8 cellular contexts compared by ENCODE assay signal in the genomic region with DNA sequence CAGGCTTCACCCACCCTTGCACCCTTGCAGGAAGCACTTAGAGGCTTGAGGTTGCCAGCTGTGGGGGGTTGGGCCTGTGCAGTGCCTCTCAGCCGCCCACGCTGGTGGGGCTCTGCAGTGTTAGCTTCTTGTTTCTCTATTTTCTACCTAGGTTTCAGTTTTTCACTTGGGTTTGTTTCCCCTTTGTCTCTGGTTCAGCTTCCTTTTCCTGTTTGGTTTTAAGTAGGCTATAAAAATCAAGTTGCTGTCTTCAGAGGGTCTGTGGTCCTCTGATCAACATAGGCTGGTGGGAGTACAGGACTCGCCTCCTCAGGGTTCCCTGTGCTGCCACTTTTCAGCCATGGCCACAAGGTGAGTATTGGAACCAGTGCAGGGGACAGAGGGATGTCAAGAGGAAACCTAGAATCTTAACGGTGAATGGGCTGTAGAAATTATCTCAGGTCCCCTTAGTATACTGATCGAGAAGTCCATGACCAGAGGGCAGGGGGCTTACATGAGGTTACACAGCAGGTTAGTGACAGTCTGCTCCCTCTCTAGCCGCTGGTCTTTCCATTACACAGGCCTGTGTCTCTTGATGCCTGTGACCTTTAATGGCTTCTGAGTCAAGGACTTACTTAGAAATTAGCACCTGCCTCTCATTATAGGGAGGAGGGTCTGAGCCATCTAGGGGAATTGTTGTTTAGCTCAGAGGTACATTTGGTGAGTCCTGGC. TPM values are rescaled to one million over a fixed set of nuclear protein-coding genes. Genes with fewer than 3 reads are reported as not detected.
DNase-seq lines count a peak whose midpoint lies in the region; ATAC-seq and TF ChIP-seq lines count a peak whose summit lies in the region.

TSS of gene EVL (plus strand) at position 262 of the 711 bp plus-strand sequence. CDS start at position 341, 79 bp downstream.

- H3K27me3 ChIP-seq in DOHH2 (ENCODE audit: control insufficient read depth, low read length) (no peaks in the 10 kb centered on the region), MG63 (no peaks in the 10 kb centered on the region), foreskin keratinocyte (no peaks in the 10 kb centered on the region), sigmoid colon (no peaks in the 10 kb centered on the region)

- H3K27ac Mint-ChIP-seq in activated CD8-positive, alpha-beta memory T cell treated with anti-CD3 and anti-CD28 coated beads, Interleukin-2, amount 10 ng/mL, durations not matched to agents 7 days and 5 days, result peak within 1 kb of the TSS; percentile 99

- H3K27ac ChIP-seq in DOHH2 (ENCODE audit: low read depth, low read length) (peak within 1 kb of the TSS; percentile 88), foreskin keratinocyte (no peak within 1 kb of the TSS), sigmoid colon (peak within 1 kb of the TSS in 3 of 4 donors; percentile 5 to 38 (median 26))

- no peaks in the 10 kb centered on the region for H3K9me3 ChIP-seq in DOHH2 (ENCODE audit: control insufficient read depth, insufficient read depth, low read length)
- no peaks in the 10 kb centered on the region for H3K9me3 ChIP-seq in MG63
- no peaks in the 10 kb centered on the region for H3K9me3 ChIP-seq in sigmoid colon

- peaks cover 7% of the 10 kb centered on the region; the same call in 1 of the 2 replicates for H3F3A ChIP-seq in DOHH2 (ENCODE audit: control insufficient read depth, insufficient read depth)

- H3K4me3 Mint-ChIP-seq in activated CD8-positive, alpha-beta memory T cell treated with anti-CD3 and anti-CD28 coated beads, Interleukin-2, amount 10 ng/mL, durations not matched to agents 7 days and 5 days, result peak within 1 kb of the TSS; percentile 97

- CTCF ChIA-PET in activated CD8-positive, alpha-beta memory T cell treated with anti-CD3 and anti-CD28 coated beads, Interleukin-2, amount 10 ng/mL, durations not matched to agents 7 days and 5 days (lab: Charles Lee), result interaction anchor here (1.0 to 25.9 kb wide), 8 partner anchors 4 to 581 kb away, joined by 3 to 607 read pairs (median 14); partner anchors contain the start of gene EVL

- DNase-seq in MG63 (no peak), foreskin keratinocyte (no peak), sigmoid colon (no peak), NCI-H2196 (lab: John Stamatoyannopoulos, UW; ENCODE audit: unreplicated experiment) (no peak), NCI-H1436 treated with DMSO at 0.1 percent for 48 hours (lab: John Stamatoyannopoulos, UW) (no peak)
- DNase-seq in activated CD8-positive, alpha-beta memory T cell treated with anti-CD3 and anti-CD28 coated beads, Interleukin-2, amount 10 ng/mL, durations not matched to agents 7 days and 5 days, result peak; percentile 93

- H3K4me2 ChIP-seq in DOHH2 (ENCODE audit: low read length), result peak within 1 kb of the TSS; percentile 92

- peaks cover 55% of the 10 kb centered on the region for H3K4me1 Mint-ChIP-seq in activated CD8-positive, alpha-beta memory T cell treated with anti-CD3 and anti-CD28 coated beads, Interleukin-2, amount 10 ng/mL, durations not matched to agents 7 days and 5 days

- peaks cover 43% of the 10 kb centered on the region for H3K36me3 Mint-ChIP-seq in activated CD8-positive, alpha-beta memory T cell treated with anti-CD3 and anti-CD28 coated beads, Interleukin-2, amount 10 ng/mL, durations not matched to agents 7 days and 5 days

- H3K9me2 ChIP-seq in DOHH2 (replicated peaks; ENCODE audit: control insufficient read depth, low read length), result no peaks in the 10 kb centered on the region

- peaks cover 21% of the 10 kb centered on the region for H3K79me2 ChIP-seq in DOHH2 (ENCODE audit: control insufficient read depth, low read length)

- H3K27me3 Mint-ChIP-seq in activated CD8-positive, alpha-beta memory T cell treated with anti-CD3 and anti-CD28 coated beads, Interleukin-2, amount 10 ng/mL, durations not matched to agents 7 days and 5 days, result no peaks in the 10 kb centered on the region

- no peak for TF ChIP-seq EP300 in sigmoid colon (IDR thresholded peaks at IDR 0.05)

- whole genome bisulfite sequencing in sigmoid colon, 2 donors, result 53 to 84% methylated on average over 6 of the region's 6 CpGs

- H3K4me3 ChIP-seq in DOHH2 (ENCODE audit: low read length) (peak within 1 kb of the TSS; percentile 70), MG63 (no peak within 1 kb of the TSS), sigmoid colon (peak within 1 kb of the TSS in 1 of 4 donors; percentile 12)

- TF ChIP-seq POLR2A in sigmoid colon (IDR thresholded peaks at IDR 0.05), result no peak

- peaks cover 15% of the 10 kb centered on the region; the same call in 1 of the 2 replicates for H3K36me3 ChIP-seq in DOHH2 (ENCODE audit: control insufficient read depth, low read length)
- H3K36me3 ChIP-seq in MG63, result no peaks in the 10 kb centered on the region
- H3K36me3 ChIP-seq in sigmoid colon, result no peaks in the 10 kb centered on the region

- H3K4me1 ChIP-seq in DOHH2 (ENCODE audit: control insufficient read depth, low read length) (peaks cover 57% of the 10 kb centered on the region), foreskin keratinocyte (peaks cover 8% of the 10 kb centered on the region), sigmoid colon (no peaks in the 10 kb centered on the region)

- H4K20me1 ChIP-seq in DOHH2 (ENCODE audit: control insufficient read depth, insufficient read depth, low read depth, low read length), result no peaks in the 10 kb centered on the region

- ATAC-seq in GM21529 (IDR thresholded peaks at IDR 0.05; ENCODE audit: unreplicated experiment) (peak; percentile 42), foreskin keratinocyte (no peak)
- peak; percentile 38 for ATAC-seq in activated CD8-positive, alpha-beta memory T cell treated with anti-CD3 and anti-CD28 coated beads, Interleukin-2, amount 10 ng/mL, durations not matched to agents 7 days and 5 days

- TF ChIP-seq CTCF in DOHH2 (IDR thresholded peaks at IDR 0.05; ENCODE audit: low read depth, low read length, poor library complexity, severe bottlenecking) (no peak), foreskin keratinocyte (conservative IDR thresholded peaks at IDR 0.05) (no peak), sigmoid colon (IDR thresholded peaks at IDR 0.05) (no peak)

- intact Hi-C loops in sigmoid colon (cut with DNase I), result no loop called here

- no peaks in the 10 kb centered on the region for H3K9me3 Mint-ChIP-seq in activated CD8-positive, alpha-beta memory T cell treated with anti-CD3 and anti-CD28 coated beads, Interleukin-2, amount 10 ng/mL, durations not matched to agents 7 days and 5 days (ENCODE audit: low read depth)

RNA-seq across cellular contexts. Expression of gene EVL, which starts in this region (rescaled TPM):
- 17.3 and 17.9 TPM in 2 replicates for total RNA-seq in MG63 (2014; rRNA removed; shearing (Covaris generic); ENCODE audit: low replicate concordance)
- total RNA-seq in activated CD8-positive, alpha-beta memory T cell treated with anti-CD3 and anti-CD28 coated beads, Interleukin-2, amount 10 ng/mL, durations not matched to agents 7 days and 5 days, result 100 to 1,000 TPM; 774 to 910 TPM
- total RNA-seq in foreskin keratinocyte (16.9 and 17.0 TPM in 2 replicates), sigmoid colon (10 to 100 TPM; 26.4 to 56.2 (median 38.5) TPM)
- polyA plus RNA-seq in foreskin keratinocyte (16.8 and 20.6 TPM in 2 replicates), sigmoid colon (100 to 1,000 TPM in 1 of 3 donors, 1 to 10 TPM in 2; 6.5 to 100 (median 8.4) TPM)

Comparison
In these comparisons a context has a peak if more than half of its experiments do, and no peak if none do; other contexts are left out.
1. RNA of gene EVL (total RNA-seq): 774 to 910 TPM in activated CD8-positive, alpha-beta memory T cell treated with anti-CD3 and anti-CD28 coated beads, Interleukin-2, amount 10 ng/mL, durations not matched to agents 7 days and 5 days; 26.4 to 56.2 TPM in sigmoid colon, 17.3 to 17.9 TPM in MG63 and 16.9 to 17.0 TPM in foreskin keratinocyte; every median in the first group is over 10 times any median in the second.